11 cellular contexts compared by ENCODE assay signal in genomic region chr4:158316264-158316663, GRCh38.
A peak's percentile ranks its signal among the peaks of the same experiment; 100 is the strongest.
DNase-seq lines count a peak whose midpoint lies in the region; ATAC-seq and TF ChIP-seq lines count a peak whose summit lies in the region.
"Had no signal": no experiment of that assay in that cellular context is flagged by ENCODE, and none has a peak within 500 bp of the region (broad histone marks: within the 10 kb centered on the region; RNA-seq: fewer than 3 reads in every experiment).

No MANE protein-coding gene starts in this region.

- intact Hi-C loops in heart right ventricle (cut with DNase I) = no loop called here

- DNase-seq in SJSA1 (ENCODE audit: low read depth in 1 of 2, low spot score in 2 of 2) = no peak
- DNase-seq in NCI-H2171 treated with DMSO at 0.1 percent for 48 hours (lab: John Stamatoyannopoulos, UW) = no peak
- DNase-seq in cerebellar nuclear complex (lab: John Stamatoyannopoulos, UW) = no peak
- no peak for DNase-seq in heart right ventricle
- no peak for DNase-seq in T-helper 2 cell
- DNase-seq: CD8-positive, alpha-beta memory T cell; right lobe of liver had no signal

- 52 to 60% methylated on average over 1 of the region's 1 CpG for WGBS in heart right ventricle, 2 donors

- ATAC-seq in GM19395 (IDR thresholded peaks at IDR 0.05; ENCODE audit: unreplicated experiment) (peak; percentile 87), HG02970 (IDR thresholded peaks at IDR 0.05; ENCODE audit: low FRiP score, unreplicated experiment) (peak; percentile 46), heart right ventricle (no peak)
- ATAC-seq: right lobe of liver, Right ventricle myocardium inferior had no signal

- H3K9ac ChIP-seq in skeletal muscle satellite cell (ENCODE audit: low read depth, low read length) = peak overlapping the region; percentile 81

- H3K36me3 ChIP-seq in SJSA1 (no peaks in the 10 kb centered on the region), skeletal muscle satellite cell (ENCODE audit: insufficient read depth, low read length) (no peaks in the 10 kb centered on the region), heart right ventricle (no peaks in the 10 kb centered on the region)
- H3K36me3 ChIP-seq: right lobe of liver had no signal

- peak overlapping the region; percentile 67 for H3K4me2 ChIP-seq in skeletal muscle satellite cell (ENCODE audit: low read length)

- TF ChIP-seq CTCF in heart right ventricle (IDR thresholded peaks at IDR 0.05) = no peak

- H3K27ac ChIP-seq in SJSA1 = peak overlapping the region; percentile 98
- H3K27ac ChIP-seq in heart right ventricle = no peak overlapping the region
- H3K27ac ChIP-seq: right lobe of liver had no signal

- 0 out of 2 replicates have a peak, but pooled peaks cover 2% of the 10 kb centered on the region for H3K9me3 ChIP-seq in SJSA1 (replicated peaks)
- H3K9me3 ChIP-seq in skeletal muscle satellite cell (replicated peaks; ENCODE audit: low read length) = no peaks in the 10 kb centered on the region
- H3K9me3 ChIP-seq in heart right ventricle = no peaks in the 10 kb centered on the region
- H3K9me3 ChIP-seq: right lobe of liver had no signal

- H3K27me3 ChIP-seq in SJSA1 (replicated peaks) (no peaks in the 10 kb centered on the region), skeletal muscle satellite cell (ENCODE audit: control insufficient read depth, insufficient read depth, low read length) (no peaks in the 10 kb centered on the region), heart right ventricle (peaks cover 0 to 2% (median 0%) of the 10 kb centered on the region in 7 donors)
- H3K27me3 ChIP-seq: right lobe of liver had no signal

- H3K4me1 ChIP-seq in SJSA1 (replicated peaks) (peaks cover 57% of the 10 kb centered on the region), skeletal muscle satellite cell (ENCODE audit: control insufficient read depth, insufficient read depth, low read length) (peaks cover 53% of the 10 kb centered on the region), heart right ventricle (no peaks in the 10 kb centered on the region)
- H3K4me1 ChIP-seq: right lobe of liver had no signal

- H3K4me3 ChIP-seq in SJSA1 (peak overlapping the region; percentile 20), skeletal muscle satellite cell (ENCODE audit: low read length) (peak overlapping the region; percentile 10), heart right ventricle (no peak overlapping the region)
- H3K4me3 ChIP-seq: right lobe of liver had no signal

Comparison
In these comparisons a context has a peak if more than half of its experiments do, and no peak if none do; other contexts are left out.
1. ATAC-seq: peak in GM19395 (single experiment) and HG02970 (single experiment); none in heart right ventricle (0 of 8).
2. H3K4me3 ChIP-seq: peak in SJSA1 (single experiment) and skeletal muscle satellite cell (single experiment); none in heart right ventricle (0 of 10).